ENCODE assay signal across 9 cellular contexts in genomic region chr5:59380350-59380951, GRCh38.
DNase-seq lines count a peak whose midpoint lies in the region; ATAC-seq, FAIRE-seq and TF ChIP-seq lines count a peak whose summit lies in the region.
"Had no signal": no experiment of that assay in that cellular context is flagged by ENCODE, and none has a peak within 500 bp of the region (broad histone marks: within the 10 kb centered on the region; RNA-seq: fewer than 3 reads in every experiment).

No MANE protein-coding gene starts in this region.

- H3K36me3 Mint-ChIP-seq in Calu3 (ENCODE audit: insufficient read depth, unreplicated experiment) = no peaks in the 10 kb centered on the region
- H3K36me3 Mint-ChIP-seq in activated T-cell treated with anti-CD3 and anti-CD28 coated beads, Interleukin-2, amount 50 U/mL, for 24 hours (ENCODE audit: low read depth) = no peaks in the 10 kb centered on the region

- BruUV-seq in Calu3 (replicated peaks; lab: Mats Ljungman, UMichigan) = no TSS peak

- CTCF ChIA-PET in Calu3 (lab: Charles Lee) = interaction anchor here (1.0 to 2.0 kb wide), 4 partner anchors 52 to 192 kb away, joined by 4 to 12 read pairs (median 4); no protein-coding TSS in a partner anchor

- TF ChIP-seq CTCF in Calu3 (IDR thresholded peaks at IDR 0.05; ENCODE audit: unreplicated experiment) = peak; percentile 37

- DNase-seq in Calu3 (no peak), NCI-H187 treated with DMSO at 0.1 percent for 48 hours (lab: John Stamatoyannopoulos, UW) (peak; percentile 61), foreskin melanocyte (peak; percentile 86), pulmonary artery endothelial cell (ENCODE audit: low read depth, low spot score) (peak; percentile 27)
- no peak for DNase-seq in activated T-cell treated with anti-CD3 and anti-CD28 coated beads, Interleukin-2, amount 50 U/mL, for 24 hours
- DNase-seq: activated T-cell treated with anti-CD3 and anti-CD28 coated beads, Interleukin-2, amount 50 U/mL, for 4 hours had no signal

- peak; percentile 98 for FAIRE-seq in TTC549 (lab: Jason Lieb, UNC)

- H3K4me3 Mint-ChIP-seq in Calu3 (ENCODE audit: low read depth, unreplicated experiment) = no peak overlapping the region
- H3K4me3 Mint-ChIP-seq in activated T-cell treated with anti-CD3 and anti-CD28 coated beads, Interleukin-2, amount 50 U/mL, for 24 hours = no peak overlapping the region
- H3K4me3 Mint-ChIP-seq: activated T-cell treated with anti-CD3 and anti-CD28 coated beads, Interleukin-2, amount 50 U/mL, for 4 hours had no signal

- peak; percentile 85 for ATAC-seq in GM18868 (IDR thresholded peaks at IDR 0.05; ENCODE audit: unreplicated experiment)
- ATAC-seq in HG03025 (IDR thresholded peaks at IDR 0.05; ENCODE audit: low FRiP score, unreplicated experiment) = peak; percentile 87

- H3K27me3 Mint-ChIP-seq in Calu3 (ENCODE audit: unreplicated experiment) = no peaks in the 10 kb centered on the region
- peaks cover 4% of the 10 kb centered on the region for H3K27me3 Mint-ChIP-seq in activated T-cell treated with anti-CD3 and anti-CD28 coated beads, Interleukin-2, amount 50 U/mL, for 24 hours

- peaks cover 4% of the 10 kb centered on the region for H3K9me3 Mint-ChIP-seq in Calu3 (ENCODE audit: low read depth, unreplicated experiment)
- H3K9me3 Mint-ChIP-seq in activated T-cell treated with anti-CD3 and anti-CD28 coated beads, Interleukin-2, amount 50 U/mL, for 24 hours = no peaks in the 10 kb centered on the region
- H3K9me3 Mint-ChIP-seq: activated T-cell treated with anti-CD3 and anti-CD28 coated beads, Interleukin-2, amount 50 U/mL, for 4 hours had no signal

- H3K4me1 Mint-ChIP-seq in Calu3 (ENCODE audit: low read depth, unreplicated experiment) = no peaks in the 10 kb centered on the region
- H3K4me1 Mint-ChIP-seq in activated T-cell treated with anti-CD3 and anti-CD28 coated beads, Interleukin-2, amount 50 U/mL, for 24 hours (ENCODE audit: low read depth) = peaks cover 5% of the 10 kb centered on the region

- no peak overlapping the region for H3K27ac Mint-ChIP-seq in Calu3 (ENCODE audit: unreplicated experiment)
- H3K27ac Mint-ChIP-seq in activated T-cell treated with anti-CD3 and anti-CD28 coated beads, Interleukin-2, amount 50 U/mL, for 24 hours = no peak overlapping the region

- intact Hi-C loops in Calu3 (cut with micrococcal nuclease; ENCODE audit: unreplicated experiment) = loop anchor here (1.0 kb wide), 2 partner anchors 192 to 495 kb away; no protein-coding TSS in a partner anchor

Comparison
In these comparisons a context has a peak if more than half of its experiments do, and no peak if none do; other contexts are left out.
1. DNase-seq: peak in NCI-H187 treated with DMSO at 0.1 percent for 48 hours (single experiment), foreskin melanocyte (single experiment) and pulmonary artery endothelial cell (single experiment); none in Calu3 (single experiment) and activated T-cell treated with anti-CD3 and anti-CD28 coated beads, Interleukin-2, amount 50 U/mL, for 24 hours (single experiment).